Comparison of ENCODE assay signal across 12 cellular contexts in the genomic region with DNA sequence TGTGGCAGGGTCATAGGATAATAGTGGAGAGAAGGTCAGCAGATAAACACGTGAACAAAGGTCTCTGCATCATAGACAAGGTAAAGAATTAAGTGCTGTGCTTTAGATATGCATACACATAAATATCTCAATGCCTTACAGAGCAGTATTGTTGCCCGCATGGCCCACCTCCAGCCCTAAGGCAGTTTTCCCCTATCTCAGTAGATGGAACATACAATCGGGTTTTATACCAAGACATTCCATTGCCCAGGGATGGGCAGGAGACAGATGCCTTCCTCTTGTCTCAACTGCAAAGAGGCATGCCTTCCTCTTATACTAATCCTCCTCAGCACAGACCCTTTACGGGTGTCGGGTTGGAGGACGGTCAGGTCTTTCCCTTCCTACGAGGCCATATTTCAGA. TPM values are rescaled to one million over a fixed set of nuclear protein-coding genes. Genes with fewer than 3 reads are reported as not detected.
DNase-seq lines count a peak whose midpoint lies in the region; ATAC-seq and TF ChIP-seq lines count a peak whose summit lies in the region.
"Not testable (repeated sequence)": the region's sequence is repeated elsewhere in the genome, so short reads cannot be mapped to it uniquely, and the experiment has no call there.
"Had no signal": no experiment of that assay in that cellular context is flagged by ENCODE, and none has a peak within 500 bp of the region (broad histone marks: within the 10 kb centered on the region; RNA-seq: fewer than 3 reads in every experiment).

No MANE protein-coding gene starts in this region.

- not testable (repeated sequence) for H3K4me2 ChIP-seq in trophoblast cell (ENCODE audit: low read length)

- not testable (repeated sequence) for H3K27ac ChIP-seq in CD4-positive, alpha-beta T cell (ENCODE audit: low read depth, low read length); trophoblast cell (ENCODE audit: low read depth, low read length)

- H3K79me2 ChIP-seq in trophoblast cell (ENCODE audit: control insufficient read depth, insufficient read depth, low read length, poor library complexity) = not testable (repeated sequence)

- H3K9me3 ChIP-seq in CD4-positive, alpha-beta T cell (ENCODE audit: control insufficient read depth, low read length); trophoblast cell (ENCODE audit: insufficient read depth, low read depth, low read length): not testable (repeated sequence)

- not testable (repeated sequence) for H3K9ac ChIP-seq in trophoblast cell (ENCODE audit: low read length)

- not testable (repeated sequence) for H2BK120ac ChIP-seq in trophoblast cell (ENCODE audit: insufficient read depth, low read length, poor library complexity)

- not testable (repeated sequence) for H4K8ac ChIP-seq in trophoblast cell (ENCODE audit: low read depth, low read length)

- H3K36me3 Mint-ChIP-seq in CD4-positive, alpha-beta T cell (ENCODE audit: low read depth) = peaks cover 21% of the 10 kb centered on the region
- H3K36me3 Mint-ChIP-seq in immature natural killer cell; nephron (ENCODE audit: low read depth); type B pancreatic cell: not testable (repeated sequence)

- peaks cover 23% of the 10 kb centered on the region for H3K4me1 Mint-ChIP-seq in CD4-positive, alpha-beta T cell (ENCODE audit: low read depth)
- H3K4me1 Mint-ChIP-seq in immature natural killer cell (peaks cover 25 to 27% of the 10 kb centered on the region in 2 donors), nephron (peaks cover 11% of the 10 kb centered on the region)
- H3K4me1 Mint-ChIP-seq in type B pancreatic cell (ENCODE audit: unreplicated experiment) = not testable (repeated sequence)

- not testable (repeated sequence) for H3K14ac ChIP-seq in trophoblast cell (ENCODE audit: low read length)

- in situ Hi-C loops in SK-MEL-5 (cut with HindIII; ENCODE audit: low pct_unique_long_range_greater_than_20kb, low sequenced_read_pairs) = not testable (repeated sequence)

- not testable (repeated sequence) for H3K27ac Mint-ChIP-seq in CD4-positive, alpha-beta T cell
- H3K27ac Mint-ChIP-seq in immature natural killer cell (peak overlapping the region in 2 of 6 donors; percentile 45 to 46), nephron (peak overlapping the region in 1 of 3 experiments; percentile 75), type B pancreatic cell (peak overlapping the region; percentile 43)

- H3K27me3 Mint-ChIP-seq in CD4-positive, alpha-beta T cell; nephron (ENCODE audit: low read depth); type B pancreatic cell: not testable (repeated sequence)
- peaks cover 5 to 13% (median 12%) of the 10 kb centered on the region in 3 donors for H3K27me3 Mint-ChIP-seq in immature natural killer cell (ENCODE audit: low read depth in 3 of 3)

- peak overlapping the region; percentile 70 for H3K4me3 Mint-ChIP-seq in CD4-positive, alpha-beta T cell
- H3K4me3 Mint-ChIP-seq in immature natural killer cell (peak overlapping the region in 3 of 5 donors; percentile 2 to 51 (median 14)), nephron (peak overlapping the region; percentile 59 to 72 (median 64)), type B pancreatic cell (peak overlapping the region; percentile 45)

- H2BK12ac ChIP-seq in trophoblast cell (ENCODE audit: low read length) = not testable (repeated sequence)

- not testable (repeated sequence) for H2AFZ ChIP-seq in trophoblast cell (ENCODE audit: insufficient read depth, low read length, poor library complexity)

- H3K79me1 ChIP-seq in trophoblast cell (ENCODE audit: low read length) = not testable (repeated sequence)

- not testable (repeated sequence) for H3K27me3 ChIP-seq in CD4-positive, alpha-beta T cell (ENCODE audit: control insufficient read depth, insufficient read depth, low read length); trophoblast cell (ENCODE audit: insufficient read depth, low read length)

- H3K4ac ChIP-seq in trophoblast cell (ENCODE audit: low read depth, low read length) = not testable (repeated sequence)

- H3K4me1 ChIP-seq in trophoblast cell (ENCODE audit: control insufficient read depth in 1 of 2, insufficient read depth in 2 of 2, low read length in 2 of 2) = not testable (repeated sequence)

- TF ChIP-seq CTCF in CD4-positive, alpha-beta T cell (IDR thresholded peaks at IDR 0.05); nephron (IDR thresholded peaks at IDR 0.05; ENCODE audit: unreplicated experiment in 3 of 3); type B pancreatic cell (conservative IDR thresholded peaks at IDR 0.05): not testable (repeated sequence)

- H3K36me3 ChIP-seq in trophoblast cell (ENCODE audit: control insufficient read depth in 1 of 2, insufficient read depth in 2 of 2, low read length in 2 of 2) = not testable (repeated sequence)

- H4K12ac ChIP-seq in trophoblast cell (ENCODE audit: low read depth, low read length) = not testable (repeated sequence)

- H3K18ac ChIP-seq in trophoblast cell (ENCODE audit: low read length) = not testable (repeated sequence)

- not testable (repeated sequence) for H2AK5ac ChIP-seq in trophoblast cell (ENCODE audit: low read length)

- POLR2A ChIA-PET in CD4-positive, alpha-beta T cell (lab: Charles Lee) = not testable (repeated sequence)

- not testable (repeated sequence) for H3K9me3 Mint-ChIP-seq in CD4-positive, alpha-beta T cell; immature natural killer cell; nephron; type B pancreatic cell

- not testable (repeated sequence) for ATAC-seq in CD4-positive, alpha-beta T cell (ENCODE audit: poor library complexity)

- DNase-seq in CD4-positive, alpha-beta T cell; immature natural killer cell; type B pancreatic cell (ENCODE audit: extremely low spot score, unreplicated experiment): not testable (repeated sequence)
- peak; percentile 61 for DNase-seq in SK-MEL-5 (ENCODE audit: low read depth, low spot score)
- DNase-seq in trophoblast cell = peak; percentile 19 to 55

- CTCF ChIA-PET in CD4-positive, alpha-beta T cell (lab: Charles Lee) = not testable (repeated sequence)

- H2BK5ac ChIP-seq in trophoblast cell (ENCODE audit: low read depth, low read length, poor library complexity) = not testable (repeated sequence)

- not testable (repeated sequence) for H4K91ac ChIP-seq in trophoblast cell (ENCODE audit: low read depth, low read length)

- no CpG with 5 or more reads among the region's 7 CpGs for WGBS in trophoblast cell (ENCODE audit: extremely low coverage, insufficient coverage, insufficient read length)

- H3K23ac ChIP-seq in trophoblast cell (ENCODE audit: low read length) = not testable (repeated sequence)

- not testable (repeated sequence) for H3K4me3 ChIP-seq in trophoblast cell (ENCODE audit: low read depth, low read length)

- intact Hi-C loops in CD4-positive, alpha-beta T cell (cut with DNase I, micrococcal nuclease) = loop anchor here in 1 of 2 experiments (2.0 to 5.0 kb wide), 3 partner anchors 111 to 263 kb away; a partner anchor contains a TSS

RNA-seq across cellular contexts. Expression of a gene that starts 1.9 kb away (rescaled TPM):
- 1 to 10 TPM; 7.7 to 9.7 TPM for total RNA-seq in CD4-positive, alpha-beta T cell
- total RNA-seq in SK-MEL-5 (2014; rRNA removed; shearing (Covaris generic)) = 68.0 and 68.9 TPM in 2 replicates
- polyA plus RNA-seq in SK-MEL-5 (2015; cell fraction: cytosol; rRNA removed) = 29.1 and 37.6 TPM in 2 replicates
- polyA plus RNA-seq in SK-MEL-5 (2015; cell fraction: nucleus; rRNA removed) = 21.2 and 35.9 TPM in 2 replicates
- 10 to 100 TPM; 15.4 to 27.6 (median 19.6) TPM for polyA plus RNA-seq in immature natural killer cell
- polyA plus RNA-seq in trophoblast cell (2013) = 8.1 and 8.5 TPM in 2 replicates
- total RNA-seq in type B pancreatic cell (ENCODE audit: low replicate concordance) = 40.8 and 46.1 TPM in 2 replicates

RNA-seq across cellular contexts. Expression of a gene that starts 11.1 kb away (rescaled TPM):
- total RNA-seq in CD4-positive, alpha-beta T cell = under 1 TPM in 1 of 2 experiments, not detected in 1; 0.11 TPM
- 0.03 TPM in 1 of 2 replicates, not detected in the other for total RNA-seq in SK-MEL-5 (2014; rRNA removed; shearing (Covaris generic))
- 0.08 and 0.13 TPM in 2 replicates for polyA plus RNA-seq in SK-MEL-5 (2015; cell fraction: cytosol; rRNA removed)
- polyA plus RNA-seq in SK-MEL-5 (2015; cell fraction: nucleus; rRNA removed) = 0.15 TPM in 1 of 2 replicates, not detected in the other
- under 1 TPM in 1 of 3 donors, not detected in 2; 0.18 TPM for polyA plus RNA-seq in immature natural killer cell
- 0.07 and 0.11 TPM in 2 replicates for polyA plus RNA-seq in trophoblast cell (2013)
- not detected in 2 replicates for total RNA-seq in type B pancreatic cell (ENCODE audit: low replicate concordance)
- total RNA-seq: A673, Daoy, G401 had no signal
- polyA plus RNA-seq: AG04450; BJ; CD8-positive, alpha-beta memory T cell had no signal

Comparison
In these comparisons a context has a peak if more than half of its experiments do, and no peak if none do; other contexts are left out.
1. H3K4me3 Mint-ChIP-seq: peak in every context shown above with its lines; median percentile 70 in CD4-positive, alpha-beta T cell; 64 in nephron; 45 in type B pancreatic cell; 14 in immature natural killer cell.